Comparison of ENCODE assay signal across 8 cellular contexts in genomic region chr3:113533534-113533892, GRCh38. TPM values are rescaled to one million over a fixed set of nuclear protein-coding genes. Genes with fewer than 3 reads are reported as not detected.
DNase-seq lines count a peak whose midpoint lies in the region; ATAC-seq, FAIRE-seq and TF ChIP-seq lines count a peak whose summit lies in the region.

No MANE protein-coding gene starts in this region.

- H3K27me3 Mint-ChIP-seq in WTC11 (ENCODE audit: low read depth), result peaks cover 82% of the 10 kb centered on the region

- peaks cover 2% of the 10 kb centered on the region for H3K4me1 ChIP-seq in prostate gland (replicated peaks)

- POLR2A ChIA-PET in WTC11 (lab: Charles Lee), result no interaction called here

- H3K27ac ChIP-seq in prostate gland, result peak overlapping the region; percentile 71 to 81

- H3K27ac Mint-ChIP-seq in WTC11, result no peak overlapping the region

- CTCF ChIA-PET in WTC11 (lab: Charles Lee), result no interaction called here

- no peaks in the 10 kb centered on the region for H3K9me3 Mint-ChIP-seq in WTC11

- DNase-seq in WTC11 (ENCODE audit: low spot score), result no peak
- no peak for DNase-seq in epithelial cell of proximal tubule (ENCODE audit: low read depth)
- DNase-seq in prostate gland (ENCODE audit: low spot score), result no peak
- no peak for DNase-seq in HTR-8/SVneo (ENCODE audit: insufficient read length, low spot score)
- DNase-seq in foreskin melanocyte, result no peak
- no peak for DNase-seq in NOMO-1 treated with DMSO at 0.1 percent for 48 hours (lab: John Stamatoyannopoulos, UW; ENCODE audit: unreplicated experiment)

- H3K4me1 Mint-ChIP-seq in WTC11, result peaks cover 13% of the 10 kb centered on the region

- intact Hi-C loops in prostate gland (cut with DNase I), result no loop called here

- H3K9me3 ChIP-seq in prostate gland, result no peaks in the 10 kb centered on the region

- no peaks in the 10 kb centered on the region for H3K36me3 ChIP-seq in prostate gland

- H3K27me3 ChIP-seq in prostate gland (replicated peaks; ENCODE audit: insufficient read depth), result no peaks in the 10 kb centered on the region

- no peaks in the 10 kb centered on the region for H3K36me3 Mint-ChIP-seq in WTC11

- FAIRE-seq in HTR-8/SVneo (lab: Jason Lieb, UNC), result no peak

- peak overlapping the region; percentile 88 for H3K4me3 Mint-ChIP-seq in WTC11

- no peak for TF ChIP-seq CTCF in WTC11 (IDR thresholded peaks at IDR 0.05)
- no peak for TF ChIP-seq CTCF in epithelial cell of proximal tubule (conservative IDR thresholded peaks at IDR 0.05; ENCODE audit: low read depth, low read length)
- no peak for TF ChIP-seq CTCF in prostate gland (IDR thresholded peaks at IDR 0.05)

- TF ChIP-seq POLR2A in prostate gland (IDR thresholded peaks at IDR 0.05), result no peak

- WGBS in prostate gland, result 46% methylated on average over 10 of the region's 10 CpGs

- H3K4me3 ChIP-seq in epithelial cell of proximal tubule (ENCODE audit: low read depth, low read length) (peak overlapping the region; percentile 55), prostate gland (peak overlapping the region; percentile 52 to 65)

- ATAC-seq in GM18511 (IDR thresholded peaks at IDR 0.05; ENCODE audit: unreplicated experiment) (peak; percentile 37), HG02763 (IDR thresholded peaks at IDR 0.05; ENCODE audit: unreplicated experiment) (peak; percentile 35), WTC11 (no peak)

TF ChIP-seq in WTC11, 78 proteins besides CTCF, POLR2A, EP300 and RAD21 (continues in another document):
- TF ChIP-seq, protein P1, sequence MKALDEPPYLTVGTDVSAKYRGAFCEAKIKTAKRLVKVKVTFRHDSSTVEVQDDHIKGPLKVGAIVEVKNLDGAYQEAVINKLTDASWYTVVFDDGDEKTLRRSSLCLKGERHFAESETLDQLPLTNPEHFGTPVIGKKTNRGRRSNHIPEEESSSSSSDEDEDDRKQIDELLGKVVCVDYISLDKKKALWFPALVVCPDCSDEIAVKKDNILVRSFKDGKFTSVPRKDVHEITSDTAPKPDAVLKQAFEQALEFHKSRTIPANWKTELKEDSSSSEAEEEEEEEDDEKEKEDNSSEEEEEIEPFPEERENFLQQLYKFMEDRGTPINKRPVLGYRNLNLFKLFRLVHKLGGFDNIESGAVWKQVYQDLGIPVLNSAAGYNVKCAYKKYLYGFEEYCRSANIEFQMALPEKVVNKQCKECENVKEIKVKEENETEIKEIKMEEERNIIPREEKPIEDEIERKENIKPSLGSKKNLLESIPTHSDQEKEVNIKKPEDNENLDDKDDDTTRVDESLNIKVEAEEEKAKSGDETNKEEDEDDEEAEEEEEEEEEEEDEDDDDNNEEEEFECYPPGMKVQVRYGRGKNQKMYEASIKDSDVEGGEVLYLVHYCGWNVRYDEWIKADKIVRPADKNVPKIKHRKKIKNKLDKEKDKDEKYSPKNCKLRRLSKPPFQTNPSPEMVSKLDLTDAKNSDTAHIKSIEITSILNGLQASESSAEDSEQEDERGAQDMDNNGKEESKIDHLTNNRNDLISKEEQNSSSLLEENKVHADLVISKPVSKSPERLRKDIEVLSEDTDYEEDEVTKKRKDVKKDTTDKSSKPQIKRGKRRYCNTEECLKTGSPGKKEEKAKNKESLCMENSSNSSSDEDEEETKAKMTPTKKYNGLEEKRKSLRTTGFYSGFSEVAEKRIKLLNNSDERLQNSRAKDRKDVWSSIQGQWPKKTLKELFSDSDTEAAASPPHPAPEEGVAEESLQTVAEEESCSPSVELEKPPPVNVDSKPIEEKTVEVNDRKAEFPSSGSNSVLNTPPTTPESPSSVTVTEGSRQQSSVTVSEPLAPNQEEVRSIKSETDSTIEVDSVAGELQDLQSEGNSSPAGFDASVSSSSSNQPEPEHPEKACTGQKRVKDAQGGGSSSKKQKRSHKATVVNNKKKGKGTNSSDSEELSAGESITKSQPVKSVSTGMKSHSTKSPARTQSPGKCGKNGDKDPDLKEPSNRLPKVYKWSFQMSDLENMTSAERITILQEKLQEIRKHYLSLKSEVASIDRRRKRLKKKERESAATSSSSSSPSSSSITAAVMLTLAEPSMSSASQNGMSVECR (CRISPR knock-in tag; IDR thresholded peaks at IDR 0.05; ENCODE audit: borderline replicate concordance), result no peak
- no peak for TF ChIP-seq SMAD4 (CRISPR knock-in tag; IDR thresholded peaks at IDR 0.05)
- no peak for TF ChIP-seq ETV6 (CRISPR knock-in tag; IDR thresholded peaks at IDR 0.05)
- no peak for TF ChIP-seq RORB (CRISPR knock-in tag; IDR thresholded peaks at IDR 0.05)
- no peak for TF ChIP-seq NFATC4 (CRISPR knock-in tag; IDR thresholded peaks at IDR 0.05)
- TF ChIP-seq, protein P2, sequence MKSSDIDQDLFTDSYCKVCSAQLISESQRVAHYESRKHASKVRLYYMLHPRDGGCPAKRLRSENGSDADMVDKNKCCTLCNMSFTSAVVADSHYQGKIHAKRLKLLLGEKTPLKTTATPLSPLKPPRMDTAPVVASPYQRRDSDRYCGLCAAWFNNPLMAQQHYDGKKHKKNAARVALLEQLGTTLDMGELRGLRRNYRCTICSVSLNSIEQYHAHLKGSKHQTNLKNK (CRISPR knock-in tag; IDR thresholded peaks at IDR 0.05), result no peak
- no peak for TF ChIP-seq ZNF423 (CRISPR knock-in tag; IDR thresholded peaks at IDR 0.05)
- TF ChIP-seq, protein P3, sequence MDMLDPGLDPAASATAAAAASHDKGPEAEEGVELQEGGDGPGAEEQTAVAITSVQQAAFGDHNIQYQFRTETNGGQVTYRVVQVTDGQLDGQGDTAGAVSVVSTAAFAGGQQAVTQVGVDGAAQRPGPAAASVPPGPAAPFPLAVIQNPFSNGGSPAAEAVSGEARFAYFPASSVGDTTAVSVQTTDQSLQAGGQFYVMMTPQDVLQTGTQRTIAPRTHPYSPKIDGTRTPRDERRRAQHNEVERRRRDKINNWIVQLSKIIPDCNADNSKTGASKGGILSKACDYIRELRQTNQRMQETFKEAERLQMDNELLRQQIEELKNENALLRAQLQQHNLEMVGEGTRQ (CRISPR knock-in tag; IDR thresholded peaks at IDR 0.05), result no peak
- TF ChIP-seq, protein P4, sequence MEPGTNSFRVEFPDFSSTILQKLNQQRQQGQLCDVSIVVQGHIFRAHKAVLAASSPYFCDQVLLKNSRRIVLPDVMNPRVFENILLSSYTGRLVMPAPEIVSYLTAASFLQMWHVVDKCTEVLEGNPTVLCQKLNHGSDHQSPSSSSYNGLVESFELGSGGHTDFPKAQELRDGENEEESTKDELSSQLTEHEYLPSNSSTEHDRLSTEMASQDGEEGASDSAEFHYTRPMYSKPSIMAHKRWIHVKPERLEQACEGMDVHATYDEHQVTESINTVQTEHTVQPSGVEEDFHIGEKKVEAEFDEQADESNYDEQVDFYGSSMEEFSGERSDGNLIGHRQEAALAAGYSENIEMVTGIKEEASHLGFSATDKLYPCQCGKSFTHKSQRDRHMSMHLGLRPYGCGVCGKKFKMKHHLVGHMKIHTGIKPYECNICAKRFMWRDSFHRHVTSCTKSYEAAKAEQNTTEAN (CRISPR knock-in tag; IDR thresholded peaks at IDR 0.05), result no peak
- TF ChIP-seq ZNF121 (CRISPR knock-in tag; IDR thresholded peaks at IDR 0.05), result no peak
- TF ChIP-seq, protein P5, sequence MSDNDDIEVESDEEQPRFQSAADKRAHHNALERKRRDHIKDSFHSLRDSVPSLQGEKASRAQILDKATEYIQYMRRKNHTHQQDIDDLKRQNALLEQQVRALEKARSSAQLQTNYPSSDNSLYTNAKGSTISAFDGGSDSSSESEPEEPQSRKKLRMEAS (CRISPR knock-in tag; IDR thresholded peaks at IDR 0.05), result no peak
- no peak for TF ChIP-seq OVOL2 (CRISPR knock-in tag; IDR thresholded peaks at IDR 0.05; ENCODE audit: borderline replicate concordance)
- no peak for TF ChIP-seq CREB1 (CRISPR knock-in tag; IDR thresholded peaks at IDR 0.05)
- no peak for TF ChIP-seq KAT7 (CRISPR knock-in tag; IDR thresholded peaks at IDR 0.05; ENCODE audit: borderline replicate concordance)
- no peak for TF ChIP-seq NR2C2 (CRISPR knock-in tag; IDR thresholded peaks at IDR 0.05)
- no peak for TF ChIP-seq AFF4 (CRISPR knock-in tag; IDR thresholded peaks at IDR 0.05; ENCODE audit: borderline replicate concordance)

RNA-seq across cellular contexts. Expression of gene SIDT1, which starts 1.2 kb away (rescaled TPM):
- total RNA-seq in WTC11 (2021) (0.21 to 0.23 TPM (median 0.22 TPM) in 3 replicates), epithelial cell of proximal tubule (0.36 TPM in 1 of 2 replicates, not detected in the other), prostate gland (10 to 100 TPM; 19.9 to 31.2 TPM)

RNA-seq across cellular contexts. Expression of gene SPICE1, which starts 18.6 kb away (rescaled TPM):
- total RNA-seq in WTC11 (2021) (16.8 to 19.7 TPM (median 17.7 TPM) in 3 replicates), epithelial cell of proximal tubule (15.0 and 18.7 TPM in 2 replicates), prostate gland (10 to 100 TPM; 20.1 to 23.7 TPM)

Comparison
In these comparisons a context has a peak if more than half of its experiments do, and no peak if none do; other contexts are left out.
1. RNA of gene SIDT1, which starts 1.2 kb away (total RNA-seq): 19.9 to 31.2 TPM in prostate gland; 0.21 to 0.23 TPM in WTC11 and 0.36 TPM in epithelial cell of proximal tubule; every median in the first group is over 10 times any median in the second.